In the genomic region with DNA sequence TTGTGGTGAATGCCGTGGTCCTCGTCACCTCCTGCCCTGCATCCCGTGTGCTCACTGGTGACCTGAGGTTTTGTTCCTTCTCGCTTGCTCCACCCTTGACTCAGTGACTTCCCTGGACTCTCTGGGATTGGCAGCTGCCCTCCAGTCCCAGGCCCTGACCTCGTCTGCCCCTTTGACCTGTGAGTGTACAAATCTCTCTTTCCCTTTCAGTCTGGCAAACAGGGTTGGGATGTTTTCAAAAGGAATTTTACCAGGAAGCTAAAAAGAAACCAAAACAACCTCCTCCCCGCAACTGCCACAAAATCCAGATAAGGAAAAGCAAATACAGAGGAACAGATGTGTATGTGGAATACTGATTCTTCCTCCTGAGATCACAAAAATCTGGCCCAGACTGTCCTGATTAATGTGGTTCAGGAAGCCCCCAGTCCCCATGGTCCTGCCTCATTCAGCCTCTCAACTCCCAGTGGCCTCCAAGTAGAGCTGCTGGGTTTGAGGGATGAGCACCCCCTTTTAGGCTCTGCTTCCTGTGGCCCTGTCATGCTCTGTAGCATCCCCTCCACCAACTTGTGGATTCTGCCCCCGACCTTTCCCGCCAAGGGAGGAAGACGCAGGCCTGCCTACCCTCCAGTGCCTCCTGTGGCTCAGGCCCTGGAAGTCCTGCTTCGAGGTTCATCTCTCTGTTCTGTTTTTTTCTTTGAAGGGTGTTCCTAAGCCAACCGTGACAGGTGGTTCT, we compare ENCODE assay signal across 1 cellular context.
A peak's percentile ranks its signal among the peaks of the same experiment; 100 is the strongest.
TF ChIP-seq lines count a peak whose summit lies in the region.

No MANE protein-coding gene starts in this region.

TF ChIP-seq in HepG2, 621 proteins besides CTCF, POLR2A, EP300 and RAD21 (continued from another document and continues in another):
- TF ChIP-seq, protein P1, sequence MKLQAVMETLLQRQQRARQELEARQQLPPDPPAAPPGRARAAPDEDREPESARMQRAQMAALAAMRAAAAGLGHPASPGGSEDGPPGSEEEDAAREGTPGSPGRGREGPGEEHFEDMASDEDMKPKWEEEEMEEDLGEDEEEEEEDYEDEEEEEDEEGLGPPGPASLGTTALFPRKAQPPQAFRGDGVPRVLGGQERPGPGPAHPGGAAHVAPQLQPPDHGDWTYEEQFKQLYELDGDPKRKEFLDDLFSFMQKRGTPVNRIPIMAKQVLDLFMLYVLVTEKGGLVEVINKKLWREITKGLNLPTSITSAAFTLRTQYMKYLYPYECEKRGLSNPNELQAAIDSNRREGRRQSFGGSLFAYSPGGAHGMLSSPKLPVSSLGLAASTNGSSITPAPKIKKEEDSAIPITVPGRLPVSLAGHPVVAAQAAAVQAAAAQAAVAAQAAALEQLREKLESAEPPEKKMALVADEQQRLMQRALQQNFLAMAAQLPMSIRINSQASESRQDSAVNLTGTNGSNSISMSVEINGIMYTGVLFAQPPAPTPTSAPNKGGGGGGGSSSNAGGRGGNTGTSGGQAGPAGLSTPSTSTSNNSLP (IDR thresholded peaks at IDR 0.05; ENCODE audit: low read depth, low read length), result no peak
- TF ChIP-seq ZNF788 (CRISPR knock-in tag; IDR thresholded peaks at IDR 0.05; ENCODE audit: borderline replicate concordance) (0 out of 2 replicates have a peak, but pooled peaks have one; percentile 63), JDP2 (CRISPR knock-in tag; IDR thresholded peaks at IDR 0.05; ENCODE audit: borderline replicate concordance) (no peak), PAF1 (CRISPR knock-in tag; IDR thresholded peaks at IDR 0.05) (no peak), NRL (CRISPR knock-in tag; IDR thresholded peaks at IDR 0.05; ENCODE audit: borderline replicate concordance) (no peak), RFXANK (CRISPR knock-in tag; IDR thresholded peaks at IDR 0.05) (no peak), FOXP1 (IDR thresholded peaks at IDR 0.05) (no peak), FOXP1 (CRISPR knock-in tag; IDR thresholded peaks at IDR 0.05) (peak; percentile 59), ATF7-NPFF (CRISPR knock-in tag; IDR thresholded peaks at IDR 0.05; ENCODE audit: low read depth) (no peak), SMC3 (IDR thresholded peaks at IDR 0.05; ENCODE audit: low read length) (no peak), FOSL1 (CRISPR knock-in tag; IDR thresholded peaks at IDR 0.05; ENCODE audit: borderline replicate concordance) (no peak), HNRNPLL (IDR thresholded peaks at IDR 0.05; ENCODE audit: low read depth, low read length, poor library complexity, severe bottlenecking) (no peak), ZNF652 (CRISPR knock-in tag; IDR thresholded peaks at IDR 0.05; ENCODE audit: borderline replicate concordance, low read depth) (no peak), ZNF441 (CRISPR knock-in tag; IDR thresholded peaks at IDR 0.05; ENCODE audit: borderline replicate concordance) (no peak), ZNF678 (CRISPR knock-in tag; IDR thresholded peaks at IDR 0.05) (no peak), SP4 (CRISPR knock-in tag; IDR thresholded peaks at IDR 0.05) (peak; percentile 48; the same call in 1 of the 2 replicates), ZZZ3 (CRISPR knock-in tag; IDR thresholded peaks at IDR 0.05; ENCODE audit: borderline replicate concordance) (no peak), MIXL1 (CRISPR knock-in tag; IDR thresholded peaks at IDR 0.05) (no peak), ZNF777 (CRISPR knock-in tag; IDR thresholded peaks at IDR 0.05) (no peak), ZNF607 (CRISPR knock-in tag; IDR thresholded peaks at IDR 0.05; ENCODE audit: borderline replicate concordance) (no peak), RFXAP (CRISPR knock-in tag; IDR thresholded peaks at IDR 0.05; ENCODE audit: borderline replicate concordance) (0 out of 2 replicates have a peak, but pooled peaks have one; percentile 57), NCOA2 (CRISPR knock-in tag; IDR thresholded peaks at IDR 0.05) (peak; percentile 85), ZNF251 (CRISPR knock-in tag; IDR thresholded peaks at IDR 0.05) (no peak), GATAD2A (CRISPR knock-in tag; IDR thresholded peaks at IDR 0.05) (peak; percentile 62), ZNF431 (CRISPR knock-in tag; IDR thresholded peaks at IDR 0.05; ENCODE audit: borderline replicate concordance, low read depth) (peak; percentile 28; the same call in 1 of the 2 replicates), THAP11 (CRISPR knock-in tag; IDR thresholded peaks at IDR 0.05) (no peak), NR2F6 (IDR thresholded peaks at IDR 0.05) (peak; percentile 98), NR2F6 (CRISPR knock-in tag; IDR thresholded peaks at IDR 0.05) (peak; percentile 98), SNAPC2 (CRISPR knock-in tag; IDR thresholded peaks at IDR 0.05) (peak; percentile 36; the same call in 1 of the 2 replicates), ZNF12 (CRISPR knock-in tag; IDR thresholded peaks at IDR 0.05) (no peak), TOPORS (CRISPR knock-in tag; IDR thresholded peaks at IDR 0.05) (no peak), HOXA7 (CRISPR knock-in tag; IDR thresholded peaks at IDR 0.05) (no peak), CENPT (CRISPR knock-in tag; IDR thresholded peaks at IDR 0.05; ENCODE audit: low read depth) (no peak), NFYC (CRISPR knock-in tag; IDR thresholded peaks at IDR 0.05) (0 out of 2 replicates have a peak, but pooled peaks have one; percentile 25), ZNF660 (CRISPR knock-in tag; IDR thresholded peaks at IDR 0.05; ENCODE audit: borderline replicate concordance, low read depth) (no peak), SALL2 (CRISPR knock-in tag; IDR thresholded peaks at IDR 0.05) (no peak)
- TF ChIP-seq, protein P2, sequence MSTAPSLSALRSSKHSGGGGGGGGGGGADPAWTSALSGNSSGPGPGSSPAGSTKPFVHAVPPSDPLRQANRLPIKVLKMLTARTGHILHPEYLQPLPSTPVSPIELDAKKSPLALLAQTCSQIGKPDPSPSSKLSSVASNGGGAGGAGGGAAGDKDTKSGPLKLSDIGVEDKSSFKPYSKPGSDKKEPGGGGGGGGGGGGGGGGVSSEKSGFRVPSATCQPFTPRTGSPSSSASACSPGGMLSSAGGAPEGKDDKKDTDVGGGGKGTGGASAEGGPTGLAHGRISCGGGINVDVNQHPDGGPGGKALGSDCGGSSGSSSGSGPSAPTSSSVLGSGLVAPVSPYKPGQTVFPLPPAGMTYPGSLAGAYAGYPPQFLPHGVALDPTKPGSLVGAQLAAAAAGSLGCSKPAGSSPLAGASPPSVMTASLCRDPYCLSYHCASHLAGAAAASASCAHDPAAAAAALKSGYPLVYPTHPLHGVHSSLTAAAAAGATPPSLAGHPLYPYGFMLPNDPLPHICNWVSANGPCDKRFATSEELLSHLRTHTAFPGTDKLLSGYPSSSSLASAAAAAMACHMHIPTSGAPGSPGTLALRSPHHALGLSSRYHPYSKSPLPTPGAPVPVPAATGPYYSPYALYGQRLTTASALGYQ (CRISPR knock-in tag; IDR thresholded peaks at IDR 0.05), result peak; percentile 75; the same call in 1 of the 2 replicates
- TF ChIP-seq, protein P3, sequence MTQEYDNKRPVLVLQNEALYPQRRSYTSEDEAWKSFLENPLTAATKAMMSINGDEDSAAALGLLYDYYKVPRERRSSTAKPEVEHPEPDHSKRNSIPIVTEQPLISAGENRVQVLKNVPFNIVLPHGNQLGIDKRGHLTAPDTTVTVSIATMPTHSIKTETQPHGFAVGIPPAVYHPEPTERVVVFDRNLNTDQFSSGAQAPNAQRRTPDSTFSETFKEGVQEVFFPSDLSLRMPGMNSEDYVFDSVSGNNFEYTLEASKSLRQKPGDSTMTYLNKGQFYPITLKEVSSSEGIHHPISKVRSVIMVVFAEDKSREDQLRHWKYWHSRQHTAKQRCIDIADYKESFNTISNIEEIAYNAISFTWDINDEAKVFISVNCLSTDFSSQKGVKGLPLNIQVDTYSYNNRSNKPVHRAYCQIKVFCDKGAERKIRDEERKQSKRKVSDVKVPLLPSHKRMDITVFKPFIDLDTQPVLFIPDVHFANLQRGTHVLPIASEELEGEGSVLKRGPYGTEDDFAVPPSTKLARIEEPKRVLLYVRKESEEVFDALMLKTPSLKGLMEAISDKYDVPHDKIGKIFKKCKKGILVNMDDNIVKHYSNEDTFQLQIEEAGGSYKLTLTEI (CRISPR knock-in tag; conservative IDR thresholded peaks at IDR 0.05), result no peak
- TF ChIP-seq, protein P4, sequence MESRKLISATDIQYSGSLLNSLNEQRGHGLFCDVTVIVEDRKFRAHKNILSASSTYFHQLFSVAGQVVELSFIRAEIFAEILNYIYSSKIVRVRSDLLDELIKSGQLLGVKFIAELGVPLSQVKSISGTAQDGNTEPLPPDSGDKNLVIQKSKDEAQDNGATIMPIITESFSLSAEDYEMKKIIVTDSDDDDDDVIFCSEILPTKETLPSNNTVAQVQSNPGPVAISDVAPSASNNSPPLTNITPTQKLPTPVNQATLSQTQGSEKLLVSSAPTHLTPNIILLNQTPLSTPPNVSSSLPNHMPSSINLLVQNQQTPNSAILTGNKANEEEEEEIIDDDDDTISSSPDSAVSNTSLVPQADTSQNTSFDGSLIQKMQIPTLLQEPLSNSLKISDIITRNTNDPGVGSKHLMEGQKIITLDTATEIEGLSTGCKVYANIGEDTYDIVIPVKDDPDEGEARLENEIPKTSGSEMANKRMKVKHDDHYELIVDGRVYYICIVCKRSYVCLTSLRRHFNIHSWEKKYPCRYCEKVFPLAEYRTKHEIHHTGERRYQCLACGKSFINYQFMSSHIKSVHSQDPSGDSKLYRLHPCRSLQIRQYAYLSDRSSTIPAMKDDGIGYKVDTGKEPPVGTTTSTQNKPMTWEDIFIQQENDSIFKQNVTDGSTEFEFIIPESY (CRISPR knock-in tag; IDR thresholded peaks at IDR 0.05), result no peak
- TF ChIP-seq, protein P5, sequence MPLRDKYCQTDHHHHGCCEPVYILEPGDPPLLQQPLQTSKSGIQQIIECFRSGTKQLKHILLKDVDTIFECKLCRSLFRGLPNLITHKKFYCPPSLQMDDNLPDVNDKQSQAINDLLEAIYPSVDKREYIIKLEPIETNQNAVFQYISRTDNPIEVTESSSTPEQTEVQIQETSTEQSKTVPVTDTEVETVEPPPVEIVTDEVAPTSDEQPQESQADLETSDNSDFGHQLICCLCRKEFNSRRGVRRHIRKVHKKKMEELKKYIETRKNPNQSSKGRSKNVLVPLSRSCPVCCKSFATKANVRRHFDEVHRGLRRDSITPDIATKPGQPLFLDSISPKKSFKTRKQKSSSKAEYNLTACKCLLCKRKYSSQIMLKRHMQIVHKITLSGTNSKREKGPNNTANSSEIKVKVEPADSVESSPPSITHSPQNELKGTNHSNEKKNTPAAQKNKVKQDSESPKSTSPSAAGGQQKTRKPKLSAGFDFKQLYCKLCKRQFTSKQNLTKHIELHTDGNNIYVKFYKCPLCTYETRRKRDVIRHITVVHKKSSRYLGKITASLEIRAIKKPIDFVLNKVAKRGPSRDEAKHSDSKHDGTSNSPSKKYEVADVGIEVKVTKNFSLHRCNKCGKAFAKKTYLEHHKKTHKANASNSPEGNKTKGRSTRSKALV (CRISPR knock-in tag; IDR thresholded peaks at IDR 0.05), result 0 out of 2 replicates have a peak, but pooled peaks have one; percentile 33
- TF ChIP-seq, protein P6, sequence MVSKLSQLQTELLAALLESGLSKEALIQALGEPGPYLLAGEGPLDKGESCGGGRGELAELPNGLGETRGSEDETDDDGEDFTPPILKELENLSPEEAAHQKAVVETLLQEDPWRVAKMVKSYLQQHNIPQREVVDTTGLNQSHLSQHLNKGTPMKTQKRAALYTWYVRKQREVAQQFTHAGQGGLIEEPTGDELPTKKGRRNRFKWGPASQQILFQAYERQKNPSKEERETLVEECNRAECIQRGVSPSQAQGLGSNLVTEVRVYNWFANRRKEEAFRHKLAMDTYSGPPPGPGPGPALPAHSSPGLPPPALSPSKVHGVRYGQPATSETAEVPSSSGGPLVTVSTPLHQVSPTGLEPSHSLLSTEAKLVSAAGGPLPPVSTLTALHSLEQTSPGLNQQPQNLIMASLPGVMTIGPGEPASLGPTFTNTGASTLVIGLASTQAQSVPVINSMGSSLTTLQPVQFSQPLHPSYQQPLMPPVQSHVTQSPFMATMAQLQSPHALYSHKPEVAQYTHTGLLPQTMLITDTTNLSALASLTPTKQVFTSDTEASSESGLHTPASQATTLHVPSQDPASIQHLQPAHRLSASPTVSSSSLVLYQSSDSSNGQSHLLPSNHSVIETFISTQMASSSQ (IDR thresholded peaks at IDR 0.05; ENCODE audit: low read depth), result no peak
- TF ChIP-seq, protein P6 (CRISPR knock-in tag; IDR thresholded peaks at IDR 0.05; ENCODE audit: borderline replicate concordance), result peak; percentile 34; the same call in 1 of the 2 replicates
- TF ChIP-seq, protein P7, sequence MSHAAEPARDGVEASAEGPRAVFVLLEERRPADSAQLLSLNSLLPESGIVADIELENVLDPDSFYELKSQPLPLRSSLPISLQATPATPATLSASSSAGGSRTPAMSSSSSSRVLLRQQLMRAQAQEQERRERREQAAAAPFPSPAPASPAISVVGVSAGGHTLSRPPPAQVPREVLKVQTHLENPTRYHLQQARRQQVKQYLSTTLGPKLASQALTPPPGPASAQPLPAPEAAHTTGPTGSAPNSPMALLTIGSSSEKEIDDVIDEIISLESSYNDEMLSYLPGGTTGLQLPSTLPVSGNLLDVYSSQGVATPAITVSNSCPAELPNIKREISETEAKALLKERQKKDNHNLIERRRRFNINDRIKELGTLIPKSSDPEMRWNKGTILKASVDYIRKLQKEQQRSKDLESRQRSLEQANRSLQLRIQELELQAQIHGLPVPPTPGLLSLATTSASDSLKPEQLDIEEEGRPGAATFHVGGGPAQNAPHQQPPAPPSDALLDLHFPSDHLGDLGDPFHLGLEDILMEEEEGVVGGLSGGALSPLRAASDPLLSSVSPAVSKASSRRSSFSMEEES (CRISPR knock-in tag; IDR thresholded peaks at IDR 0.05), result 0 out of 2 replicates have a peak, but pooled peaks have one; percentile 9
- TF ChIP-seq, protein P8, sequence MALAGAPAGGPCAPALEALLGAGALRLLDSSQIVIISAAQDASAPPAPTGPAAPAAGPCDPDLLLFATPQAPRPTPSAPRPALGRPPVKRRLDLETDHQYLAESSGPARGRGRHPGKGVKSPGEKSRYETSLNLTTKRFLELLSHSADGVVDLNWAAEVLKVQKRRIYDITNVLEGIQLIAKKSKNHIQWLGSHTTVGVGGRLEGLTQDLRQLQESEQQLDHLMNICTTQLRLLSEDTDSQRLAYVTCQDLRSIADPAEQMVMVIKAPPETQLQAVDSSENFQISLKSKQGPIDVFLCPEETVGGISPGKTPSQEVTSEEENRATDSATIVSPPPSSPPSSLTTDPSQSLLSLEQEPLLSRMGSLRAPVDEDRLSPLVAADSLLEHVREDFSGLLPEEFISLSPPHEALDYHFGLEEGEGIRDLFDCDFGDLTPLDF (CRISPR knock-in tag; IDR thresholded peaks at IDR 0.05), result peak; percentile 43; the same call in 1 of the 2 replicates
